17 cellular contexts compared by ENCODE assay signal in genomic region chr17:63222655-63223054, GRCh38.
A peak's percentile ranks its signal among the peaks of the same experiment; 100 is the strongest.
DNase-seq lines count a peak whose midpoint lies in the region; ATAC-seq, FAIRE-seq and TF ChIP-seq lines count a peak whose summit lies in the region.
"Had no signal": no experiment of that assay in that cellular context is flagged by ENCODE, and none has a peak within 500 bp of the region (broad histone marks: within the 10 kb centered on the region; RNA-seq: fewer than 3 reads in every experiment).

No MANE protein-coding gene starts in this region.

- CTCF ChIA-PET in activated CD8-positive, alpha-beta T cell treated with anti-CD3 and anti-CD28 coated beads for 36 hours (lab: Charles Lee): interaction anchor here (1.0 to 1.8 kb wide), 2 partner anchors 9 to 10 kb away, joined by 3 to 5 read pairs; no protein-coding TSS in a partner anchor
- CTCF ChIA-PET in activated CD8-positive, alpha-beta T cell treated with anti-CD3 and anti-CD28 coated beads, Interleukin-2, amount 10 ng/mL, durations not matched to agents 7 days and 5 days (lab: Charles Lee): no interaction called here
- CTCF ChIA-PET in H1 (lab: Charles Lee; ENCODE audit: partially characterized antibody): interaction anchor here (0.7 to 2.8 kb wide), 6 partner anchors 9 to 464 kb away, joined by 3 to 17 read pairs (median 3); no protein-coding TSS in a partner anchor

- no peak overlapping the region for H3K4me3 Mint-ChIP-seq in activated CD8-positive, alpha-beta T cell treated with anti-CD3 and anti-CD28 coated beads for 36 hours
- no peak overlapping the region for H3K4me3 Mint-ChIP-seq in activated CD8-positive, alpha-beta T cell treated with anti-CD3 and anti-CD28 coated beads, Interleukin-2, amount 10 ng/mL, durations not matched to agents 7 days and 5 days
- H3K4me3 Mint-ChIP-seq: HFFc6, neural progenitor cell had no signal

- H3K18ac ChIP-seq in H1 (ENCODE audit: extremely low read depth, low read length): no peak overlapping the region

- POLR2A ChIA-PET in activated CD8-positive, alpha-beta T cell treated with anti-CD3 and anti-CD28 coated beads for 36 hours (lab: Charles Lee): no interaction called here
- POLR2A ChIA-PET in activated CD8-positive, alpha-beta T cell treated with anti-CD3 and anti-CD28 coated beads, Interleukin-2, amount 10 ng/mL, durations not matched to agents 7 days and 5 days (lab: Charles Lee): no interaction called here
- POLR2A ChIA-PET in H1 (lab: Charles Lee; ENCODE audit: partially characterized antibody): no interaction called here

- no peaks in the 10 kb centered on the region for H3K27me3 ChIP-seq in H1 (replicated peaks in 1 of 4; ENCODE audit: control insufficient read depth in 3 of 4, extremely low read depth in 1 of 4, insufficient read depth in 3 of 4, low read length in 3 of 4)
- H3K27me3 ChIP-seq: heart right ventricle, neural progenitor cell had no signal

- DNase-seq in activated CD8-positive, alpha-beta T cell treated with anti-CD3 and anti-CD28 coated beads for 36 hours: peak; percentile 48
- DNase-seq in activated CD8-positive, alpha-beta T cell treated with anti-CD3 and anti-CD28 coated beads, Interleukin-2, amount 10 ng/mL, durations not matched to agents 7 days and 5 days: no peak
- DNase-seq in NAMALWA (ENCODE audit: low spot score) (peak; percentile 33), H1 (ENCODE audit: low read depth in 1 of 2, low spot score in 2 of 2) (no peak)
- DNase-seq in stimulated activated CD4-positive, alpha-beta T cell treated with anti-CD3 and anti-CD28 coated beads, Interleukin-4, amount 100 ng/mL, for 1 hour: peak; percentile 10
- DNase-seq: activated CD4-positive, alpha-beta T cell treated with anti-CD3 and anti-CD28 coated beads for 4 hours; DMS53; heart right ventricle; HFFc6; left ventricle myocardium superior; NCI-H187 treated with DMSO at 0.1 percent for 48 hours had no signal

- no peak overlapping the region for H2BK15ac ChIP-seq in H1 (ENCODE audit: low read length)

- TF ChIP-seq CTCF in activated CD8-positive, alpha-beta T cell treated with anti-CD3 and anti-CD28 coated beads for 36 hours (IDR thresholded peaks at IDR 0.05): no peak
- TF ChIP-seq CTCF in H1 (IDR thresholded peaks at IDR 0.05; ENCODE audit: control extremely low read depth in 1 of 3, insufficient read depth in 1 of 3, low read depth in 1 of 3, low read length in 3 of 3): peak in 1 of 3 experiments; percentile 17; a peak in 1 of 4 replicates

- no peaks in the 10 kb centered on the region for H3K79me1 ChIP-seq in H1 (ENCODE audit: low read depth, low read length)

- TF ChIP-seq EP300 in H1 (IDR thresholded peaks at IDR 0.05; ENCODE audit: borderline replicate concordance in 1 of 2, low read depth in 2 of 2, low read length in 2 of 2): no peak

- H3K27me3 Mint-ChIP-seq in activated CD8-positive, alpha-beta T cell treated with anti-CD3 and anti-CD28 coated beads for 36 hours: no peaks in the 10 kb centered on the region
- H3K27me3 Mint-ChIP-seq in activated CD8-positive, alpha-beta T cell treated with anti-CD3 and anti-CD28 coated beads, Interleukin-2, amount 10 ng/mL, durations not matched to agents 7 days and 5 days (ENCODE audit: low read depth): no peaks in the 10 kb centered on the region

- intact Hi-C loops in activated CD8-positive, alpha-beta T cell treated with anti-CD3 and anti-CD28 coated beads for 36 hours (cut with micrococcal nuclease): no loop called here

- WGBS in H1 (ENCODE audit: extremely low coverage in 1 of 2, insufficient coverage in 1 of 2, insufficient read length in 1 of 2, insufficient replicate concordance in 2 of 2, low coverage in 1 of 2, low lambda C conversion rate in 2 of 2, missing lambda C conversion rate in 1 of 2), 2 experiments: 95% methylated on average over 1 of the region's 1 CpG; no CpG with 5 or more reads in 1 of the 2 experiments

- H3K14ac ChIP-seq in H1 (ENCODE audit: insufficient read length): no peak overlapping the region

- H4K20me1 ChIP-seq in H1 (replicated peaks in 1 of 2; ENCODE audit: control insufficient read depth in 1 of 2, insufficient read depth in 2 of 2, low read length in 2 of 2): no peaks in the 10 kb centered on the region

- no peak overlapping the region for H3K4me2 ChIP-seq in H1 (ENCODE audit: insufficient read depth in 1 of 2, low read depth in 2 of 2, low read length in 2 of 2)
- H3K4me2 ChIP-seq: neural progenitor cell, smooth muscle cell had no signal

- H2AK5ac ChIP-seq in H1 (ENCODE audit: low read depth, low read length): no peak overlapping the region

- no peaks in the 10 kb centered on the region for H3K23me2 ChIP-seq in H1 (ENCODE audit: low read depth, low read length)

- H3K79me2 ChIP-seq in H1 (ENCODE audit: control insufficient read depth in 1 of 2, insufficient read depth in 2 of 2, low read length in 2 of 2): no peaks in the 10 kb centered on the region

- no peak overlapping the region for H2BK5ac ChIP-seq in H1 (ENCODE audit: low read depth, low read length)

- H4K91ac ChIP-seq in H1 (replicated peaks; ENCODE audit: insufficient read length, low read length): no peak overlapping the region

- no peak overlapping the region for H3K23ac ChIP-seq in H1 (ENCODE audit: insufficient read length)

- ATAC-seq in activated CD8-positive, alpha-beta T cell treated with anti-CD3 and anti-CD28 coated beads for 36 hours: peak; percentile 51
- no peak for ATAC-seq in activated CD8-positive, alpha-beta T cell treated with anti-CD3 and anti-CD28 coated beads, Interleukin-2, amount 10 ng/mL, durations not matched to agents 7 days and 5 days
- ATAC-seq in HG02884 (IDR thresholded peaks at IDR 0.05; ENCODE audit: unreplicated experiment) (no peak), HG03378 (IDR thresholded peaks at IDR 0.05; ENCODE audit: unreplicated experiment) (no peak), GM19397 (IDR thresholded peaks at IDR 0.05; ENCODE audit: unreplicated experiment) (no peak)
- ATAC-seq: GM12878, heart right ventricle, left ventricle myocardium superior had no signal

- no peaks in the 10 kb centered on the region for H3K9me3 ChIP-seq in H1 (ENCODE audit: insufficient read depth in 2 of 2, low read depth in 1 of 2, low read length in 1 of 2)

- TF ChIP-seq POLR2A in H1 (IDR thresholded peaks at IDR 0.05; ENCODE audit: control extremely low read depth in 1 of 2, low read depth in 2 of 2, low read length in 2 of 2): no peak

- no peak overlapping the region for H2AFZ ChIP-seq in H1 (ENCODE audit: low read length)
- H2AFZ ChIP-seq: neural progenitor cell had no signal

- no peak overlapping the region for H2BK20ac ChIP-seq in H1 (ENCODE audit: low read length)

- no peak overlapping the region for H3K4ac ChIP-seq in H1 (replicated peaks; ENCODE audit: insufficient read length, low read depth, low read length)

- no peak overlapping the region for H3K9ac ChIP-seq in H1 (replicated peaks in 1 of 4; ENCODE audit: extremely low read depth in 1 of 4, low read depth in 3 of 4, low read length in 3 of 4)
- H3K9ac ChIP-seq: neural progenitor cell had no signal

- peaks cover 2% of the 10 kb centered on the region for H3K36me3 Mint-ChIP-seq in activated CD8-positive, alpha-beta T cell treated with anti-CD3 and anti-CD28 coated beads for 36 hours (ENCODE audit: low read depth)
- H3K36me3 Mint-ChIP-seq in activated CD8-positive, alpha-beta T cell treated with anti-CD3 and anti-CD28 coated beads, Interleukin-2, amount 10 ng/mL, durations not matched to agents 7 days and 5 days (ENCODE audit: low read depth): no peaks in the 10 kb centered on the region

- TF ChIP-seq RAD21 in H1 (IDR thresholded peaks at IDR 0.05 in 1 of 2, conservative IDR thresholded peaks at IDR 0.05 in 1 of 2; ENCODE audit: low read depth in 2 of 2, low read length in 2 of 2): no peak; a peak in 1 of 4 replicates

- no peaks in the 10 kb centered on the region for H3K4me1 Mint-ChIP-seq in activated CD8-positive, alpha-beta T cell treated with anti-CD3 and anti-CD28 coated beads for 36 hours (ENCODE audit: low read depth)
- no peaks in the 10 kb centered on the region for H3K4me1 Mint-ChIP-seq in activated CD8-positive, alpha-beta T cell treated with anti-CD3 and anti-CD28 coated beads, Interleukin-2, amount 10 ng/mL, durations not matched to agents 7 days and 5 days (ENCODE audit: low read depth)
- H3K4me1 Mint-ChIP-seq: neural progenitor cell had no signal

- no peak overlapping the region for H3K4me3 ChIP-seq in H1 (ENCODE audit: extremely low read depth in 1 of 4, insufficient read depth in 2 of 4, low read depth in 3 of 4, low read length in 4 of 4)
- H3K4me3 ChIP-seq: GM12878, heart right ventricle, neural progenitor cell, smooth muscle cell had no signal

- peaks cover 4% of the 10 kb centered on the region for H3K9me3 Mint-ChIP-seq in activated CD8-positive, alpha-beta T cell treated with anti-CD3 and anti-CD28 coated beads for 36 hours
- no peaks in the 10 kb centered on the region for H3K9me3 Mint-ChIP-seq in activated CD8-positive, alpha-beta T cell treated with anti-CD3 and anti-CD28 coated beads, Interleukin-2, amount 10 ng/mL, durations not matched to agents 7 days and 5 days (ENCODE audit: insufficient read depth)
- H3K9me3 Mint-ChIP-seq: HFFc6 had no signal

- H2BK120ac ChIP-seq in H1 (replicated peaks; ENCODE audit: low read depth, low read length): no peak overlapping the region

- no peak overlapping the region for H3K56ac ChIP-seq in H1 (replicated peaks; ENCODE audit: insufficient read length, low read depth, low read length)

- no peak overlapping the region for H4K8ac ChIP-seq in H1 (ENCODE audit: extremely low read depth, insufficient read depth, low read length)

- no peak overlapping the region for H2BK12ac ChIP-seq in H1 (ENCODE audit: low read depth, low read length)

- H3K36me3 ChIP-seq in H1 (ENCODE audit: control insufficient read depth in 2 of 4, insufficient read depth in 4 of 4, low read length in 3 of 4): no peaks in the 10 kb centered on the region
- H3K36me3 ChIP-seq: heart right ventricle, neural progenitor cell had no signal

- no peak for FAIRE-seq in H1 (lab: Jason Lieb, UNC)
- FAIRE-seq: GM12878 had no signal

- H3K4me1 ChIP-seq in H1 (replicated peaks in 1 of 4; ENCODE audit: control insufficient read depth in 3 of 4, insufficient read depth in 4 of 4, low read length in 3 of 4): no peaks in the 10 kb centered on the region
- H3K4me1 ChIP-seq: heart right ventricle, neural progenitor cell had no signal

- H3K27ac Mint-ChIP-seq in activated CD8-positive, alpha-beta T cell treated with anti-CD3 and anti-CD28 coated beads for 36 hours: no peak overlapping the region
- no peak overlapping the region for H3K27ac Mint-ChIP-seq in activated CD8-positive, alpha-beta T cell treated with anti-CD3 and anti-CD28 coated beads, Interleukin-2, amount 10 ng/mL, durations not matched to agents 7 days and 5 days
- H3K27ac Mint-ChIP-seq: neural progenitor cell had no signal

- no peak overlapping the region for H3K27ac ChIP-seq in H1 (ENCODE audit: low read depth, low read length)
- H3K27ac ChIP-seq: heart right ventricle, neural progenitor cell had no signal

- H4K5ac ChIP-seq in H1 (ENCODE audit: insufficient read length, low read depth, low read length): no peak overlapping the region

TF ChIP-seq in H1, 55 proteins besides CTCF, POLR2A, EP300 and RAD21:
- TF ChIP-seq BACH1 (IDR thresholded peaks at IDR 0.05; ENCODE audit: low read length) (peak; percentile 31; the same call in 1 of the 2 replicates), SP2 (IDR thresholded peaks at IDR 0.05; ENCODE audit: low read length) (no peak)

Comparison
In these comparisons a context has a peak if more than half of its experiments do, and no peak if none do; other contexts are left out.
1. DNase-seq: peak in activated CD8-positive, alpha-beta T cell treated with anti-CD3 and anti-CD28 coated beads for 36 hours (single experiment), NAMALWA (single experiment) and stimulated activated CD4-positive, alpha-beta T cell treated with anti-CD3 and anti-CD28 coated beads, Interleukin-4, amount 100 ng/mL, for 1 hour (single experiment); none in activated CD8-positive, alpha-beta T cell treated with anti-CD3 and anti-CD28 coated beads, Interleukin-2, amount 10 ng/mL, durations not matched to agents 7 days and 5 days (single experiment) and H1 (0 of 2).